1 cellular context compared by ENCODE assay signal in genomic region chr2:231463698-231464575, GRCh38.
TF ChIP-seq lines count a peak whose summit lies in the region.

Gene NCL, minus strand, starts transcription at chr2:231464484. Its CDS starts 131 bp downstream, at chr2:231464353.

TF ChIP-seq in A549, 52 proteins besides CTCF, POLR2A, EP300 and RAD21 (continued from another document):
- peak; percentile 84 for TF ChIP-seq REST (IDR thresholded peaks at IDR 0.05)
- no peak; the same call in 1 of the 2 replicates for TF ChIP-seq PBX3 (IDR thresholded peaks at IDR 0.05)
- peak; percentile 100 for TF ChIP-seq MAX (IDR thresholded peaks at IDR 0.05)
- 0 out of 2 replicates have a peak, but pooled peaks have one; percentile 37 for TF ChIP-seq HOXA7 (CRISPR knock-in tag; IDR thresholded peaks at IDR 0.05)
- peak; percentile 85 for TF ChIP-seq NPAS2 (CRISPR knock-in tag; IDR thresholded peaks at IDR 0.05; ENCODE audit: borderline replicate concordance)
- no peak for TF ChIP-seq CBX8 (IDR thresholded peaks at IDR 0.05)
- TF ChIP-seq EHF (CRISPR knock-in tag; IDR thresholded peaks at IDR 0.05) = 0 out of 2 replicates have a peak, but pooled peaks have one; percentile 53
- peak; percentile 95 for TF ChIP-seq USF2 (IDR thresholded peaks at IDR 0.05)
- TF ChIP-seq HOXB13 (CRISPR knock-in tag; IDR thresholded peaks at IDR 0.05; ENCODE audit: low read depth) = peak; percentile 75; the same call in 1 of the 2 replicates
- peak; percentile 97 to 99 for TF ChIP-seq JUN (IDR thresholded peaks at IDR 0.05)
- TF ChIP-seq HDAC2 (IDR thresholded peaks at IDR 0.05) = no peak
- peak; percentile 82; the same call in 1 of the 2 replicates for TF ChIP-seq ATOH8 (CRISPR knock-in tag; IDR thresholded peaks at IDR 0.05; ENCODE audit: low read depth)
- TF ChIP-seq FOXS1 (CRISPR knock-in tag; IDR thresholded peaks at IDR 0.05) = 0 out of 2 replicates have a peak, but pooled peaks have one; percentile 55
- peak; percentile 89 for TF ChIP-seq TFCP2L1 (CRISPR knock-in tag; IDR thresholded peaks at IDR 0.05)
- no peak for TF ChIP-seq RARB (CRISPR knock-in tag; IDR thresholded peaks at IDR 0.05)
- no peak for TF ChIP-seq HES2 (IDR thresholded peaks at IDR 0.05)
- 0 out of 2 replicates have a peak, but pooled peaks have one; percentile 14 for TF ChIP-seq FOSB (CRISPR knock-in tag; IDR thresholded peaks at IDR 0.05)
- 0 out of 2 replicates have a peak, but pooled peaks have one; percentile 9 for TF ChIP-seq BHLHE40 (IDR thresholded peaks at IDR 0.05; ENCODE audit: low read depth, low read length)
TF ChIP-seq in A549: peak in this region for 25.
